Comparison of ENCODE assay signal across 1 cellular context in the genomic region with DNA sequence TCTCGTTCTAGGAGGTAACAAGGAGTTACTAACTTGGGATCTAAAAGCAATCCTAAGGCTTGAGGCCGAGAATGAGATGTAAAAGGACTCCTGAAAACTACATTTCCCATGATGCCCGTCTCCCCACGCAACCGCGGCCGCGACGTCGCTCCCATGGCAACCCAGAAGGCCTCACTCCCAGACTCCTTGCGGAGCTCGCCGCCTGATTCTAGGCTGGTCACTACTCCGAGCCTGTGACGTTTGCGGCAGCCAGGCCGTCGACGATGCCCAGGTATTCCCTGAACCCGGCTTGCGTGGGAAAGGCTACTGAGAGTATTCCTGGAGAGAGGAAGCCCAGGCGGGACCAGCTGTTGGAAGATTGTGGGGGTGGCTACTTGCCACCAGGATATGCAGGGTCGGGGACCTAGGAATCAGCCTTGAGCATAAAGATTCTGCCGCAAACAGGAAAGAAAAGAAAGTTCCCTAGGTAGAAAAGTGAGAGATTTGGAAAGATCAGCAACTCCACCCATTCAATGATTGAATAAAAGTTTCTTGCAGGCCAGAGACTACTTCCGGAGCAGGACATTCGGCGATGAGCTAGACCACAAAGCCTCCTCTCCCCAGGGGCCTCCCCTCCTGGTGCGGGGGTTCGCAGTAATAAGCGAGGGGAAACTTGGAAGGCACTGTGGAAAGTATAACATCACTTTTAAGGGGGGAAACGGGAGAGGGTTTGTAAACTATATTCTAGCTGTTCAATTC.
TF ChIP-seq lines count a peak whose summit lies in the region.

A gene (plus strand): TSS at position 164 of the 738 bp plus-strand sequence. CDS start 100 bp downstream, at position 264.

TF ChIP-seq in HepG2, 621 proteins besides CTCF, POLR2A, EP300 and RAD21 (continued from another document and continues in another):
- TF ChIP-seq, protein P1, sequence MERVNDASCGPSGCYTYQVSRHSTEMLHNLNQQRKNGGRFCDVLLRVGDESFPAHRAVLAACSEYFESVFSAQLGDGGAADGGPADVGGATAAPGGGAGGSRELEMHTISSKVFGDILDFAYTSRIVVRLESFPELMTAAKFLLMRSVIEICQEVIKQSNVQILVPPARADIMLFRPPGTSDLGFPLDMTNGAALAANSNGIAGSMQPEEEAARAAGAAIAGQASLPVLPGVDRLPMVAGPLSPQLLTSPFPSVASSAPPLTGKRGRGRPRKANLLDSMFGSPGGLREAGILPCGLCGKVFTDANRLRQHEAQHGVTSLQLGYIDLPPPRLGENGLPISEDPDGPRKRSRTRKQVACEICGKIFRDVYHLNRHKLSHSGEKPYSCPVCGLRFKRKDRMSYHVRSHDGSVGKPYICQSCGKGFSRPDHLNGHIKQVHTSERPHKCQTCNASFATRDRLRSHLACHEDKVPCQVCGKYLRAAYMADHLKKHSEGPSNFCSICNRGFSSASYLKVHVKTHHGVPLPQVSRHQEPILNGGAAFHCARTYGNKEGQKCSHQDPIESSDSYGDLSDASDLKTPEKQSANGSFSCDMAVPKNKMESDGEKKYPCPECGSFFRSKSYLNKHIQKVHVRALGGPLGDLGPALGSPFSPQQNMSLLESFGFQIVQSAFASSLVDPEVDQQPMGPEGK (CRISPR knock-in tag; IDR thresholded peaks at IDR 0.05) = no peak
- TF ChIP-seq, protein P2, sequence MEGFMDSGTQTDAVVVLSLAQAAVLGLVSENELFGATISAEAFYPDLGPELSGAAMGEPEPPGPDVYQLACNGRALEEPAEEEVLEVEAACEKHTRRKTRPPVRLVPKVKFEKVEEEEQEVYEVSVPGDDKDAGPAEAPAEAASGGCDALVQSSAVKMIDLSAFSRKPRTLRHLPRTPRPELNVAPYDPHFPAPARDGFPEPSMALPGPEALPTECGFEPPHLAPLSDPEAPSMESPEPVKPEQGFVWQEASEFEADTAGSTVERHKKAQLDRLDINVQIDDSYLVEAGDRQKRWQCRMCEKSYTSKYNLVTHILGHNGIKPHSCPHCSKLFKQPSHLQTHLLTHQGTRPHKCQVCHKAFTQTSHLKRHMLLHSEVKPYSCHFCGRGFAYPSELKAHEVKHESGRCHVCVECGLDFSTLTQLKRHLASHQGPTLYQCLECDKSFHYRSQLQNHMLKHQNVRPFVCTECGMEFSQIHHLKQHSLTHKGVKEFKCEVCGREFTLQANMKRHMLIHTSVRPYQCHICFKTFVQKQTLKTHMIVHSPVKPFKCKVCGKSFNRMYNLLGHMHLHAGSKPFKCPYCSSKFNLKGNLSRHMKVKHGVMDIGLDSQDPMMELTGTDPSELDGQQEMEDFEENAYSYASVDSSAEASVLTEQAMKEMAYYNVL (CRISPR knock-in tag; IDR thresholded peaks at IDR 0.05; ENCODE audit: borderline replicate concordance) = no peak
- TF ChIP-seq CHD4 (IDR thresholded peaks at IDR 0.05; ENCODE audit: borderline replicate concordance, low read length) = no peak
- TF ChIP-seq, protein P3, sequence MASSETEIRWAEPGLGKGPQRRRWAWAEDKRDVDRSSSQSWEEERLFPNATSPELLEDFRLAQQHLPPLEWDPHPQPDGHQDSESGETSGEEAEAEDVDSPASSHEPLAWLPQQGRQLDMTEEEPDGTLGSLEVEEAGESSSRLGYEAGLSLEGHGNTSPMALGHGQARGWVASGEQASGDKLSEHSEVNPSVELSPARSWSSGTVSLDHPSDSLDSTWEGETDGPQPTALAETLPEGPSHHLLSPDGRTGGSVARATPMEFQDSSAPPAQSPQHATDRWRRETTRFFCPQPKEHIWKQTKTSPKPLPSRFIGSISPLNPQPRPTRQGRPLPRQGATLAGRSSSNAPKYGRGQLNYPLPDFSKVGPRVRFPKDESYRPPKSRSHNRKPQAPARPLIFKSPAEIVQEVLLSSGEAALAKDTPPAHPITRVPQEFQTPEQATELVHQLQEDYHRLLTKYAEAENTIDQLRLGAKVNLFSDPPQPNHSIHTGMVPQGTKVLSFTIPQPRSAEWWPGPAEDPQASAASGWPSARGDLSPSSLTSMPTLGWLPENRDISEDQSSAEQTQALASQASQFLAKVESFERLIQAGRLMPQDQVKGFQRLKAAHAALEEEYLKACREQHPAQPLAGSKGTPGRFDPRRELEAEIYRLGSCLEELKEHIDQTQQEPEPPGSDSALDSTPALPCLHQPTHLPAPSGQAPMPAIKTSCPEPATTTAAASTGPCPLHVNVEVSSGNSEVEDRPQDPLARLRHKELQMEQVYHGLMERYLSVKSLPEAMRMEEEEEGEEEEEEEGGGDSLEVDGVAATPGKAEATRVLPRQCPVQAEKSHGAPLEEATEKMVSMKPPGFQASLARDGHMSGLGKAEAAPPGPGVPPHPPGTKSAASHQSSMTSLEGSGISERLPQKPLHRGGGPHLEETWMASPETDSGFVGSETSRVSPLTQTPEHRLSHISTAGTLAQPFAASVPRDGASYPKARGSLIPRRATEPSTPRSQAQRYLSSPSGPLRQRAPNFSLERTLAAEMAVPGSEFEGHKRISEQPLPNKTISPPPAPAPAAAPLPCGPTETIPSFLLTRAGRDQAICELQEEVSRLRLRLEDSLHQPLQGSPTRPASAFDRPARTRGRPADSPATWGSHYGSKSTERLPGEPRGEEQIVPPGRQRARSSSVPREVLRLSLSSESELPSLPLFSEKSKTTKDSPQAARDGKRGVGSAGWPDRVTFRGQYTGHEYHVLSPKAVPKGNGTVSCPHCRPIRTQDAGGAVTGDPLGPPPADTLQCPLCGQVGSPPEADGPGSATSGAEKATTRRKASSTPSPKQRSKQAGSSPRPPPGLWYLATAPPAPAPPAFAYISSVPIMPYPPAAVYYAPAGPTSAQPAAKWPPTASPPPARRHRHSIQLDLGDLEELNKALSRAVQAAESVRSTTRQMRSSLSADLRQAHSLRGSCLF (CRISPR knock-in tag; IDR thresholded peaks at IDR 0.05; ENCODE audit: borderline replicate concordance) = no peak
- peak; percentile 98 for TF ChIP-seq ZNF839 (CRISPR knock-in tag; IDR thresholded peaks at IDR 0.05; ENCODE audit: borderline replicate concordance)
- TF ChIP-seq MTA1 (CRISPR knock-in tag; IDR thresholded peaks at IDR 0.05; ENCODE audit: borderline replicate concordance) = peak; percentile 81; the same call in 1 of the 2 replicates
- no peak for TF ChIP-seq ZNF24 (IDR thresholded peaks at IDR 0.05)
- TF ChIP-seq, protein P4, sequence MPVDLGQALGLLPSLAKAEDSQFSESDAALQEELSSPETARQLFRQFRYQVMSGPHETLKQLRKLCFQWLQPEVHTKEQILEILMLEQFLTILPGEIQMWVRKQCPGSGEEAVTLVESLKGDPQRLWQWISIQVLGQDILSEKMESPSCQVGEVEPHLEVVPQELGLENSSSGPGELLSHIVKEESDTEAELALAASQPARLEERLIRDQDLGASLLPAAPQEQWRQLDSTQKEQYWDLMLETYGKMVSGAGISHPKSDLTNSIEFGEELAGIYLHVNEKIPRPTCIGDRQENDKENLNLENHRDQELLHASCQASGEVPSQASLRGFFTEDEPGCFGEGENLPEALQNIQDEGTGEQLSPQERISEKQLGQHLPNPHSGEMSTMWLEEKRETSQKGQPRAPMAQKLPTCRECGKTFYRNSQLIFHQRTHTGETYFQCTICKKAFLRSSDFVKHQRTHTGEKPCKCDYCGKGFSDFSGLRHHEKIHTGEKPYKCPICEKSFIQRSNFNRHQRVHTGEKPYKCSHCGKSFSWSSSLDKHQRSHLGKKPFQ (CRISPR knock-in tag; IDR thresholded peaks at IDR 0.05; ENCODE audit: insufficient replicate concordance) = no peak
- no peak for TF ChIP-seq ZFYVE20 (CRISPR knock-in tag; IDR thresholded peaks at IDR 0.05; ENCODE audit: borderline replicate concordance, low read depth)
- no peak for TF ChIP-seq TCF7 (IDR thresholded peaks at IDR 0.05; ENCODE audit: low read depth)
- TF ChIP-seq IKZF1 (IDR thresholded peaks at IDR 0.05) = no peak
- peak; percentile 97 for TF ChIP-seq RFX1 (IDR thresholded peaks at IDR 0.05)
- no peak for TF ChIP-seq SRSF4 (IDR thresholded peaks at IDR 0.05; ENCODE audit: low read depth, low read length, poor library complexity, severe bottlenecking)
- TF ChIP-seq ZNF251 (CRISPR knock-in tag; IDR thresholded peaks at IDR 0.05) = no peak
- TF ChIP-seq TRIM24 (CRISPR knock-in tag; IDR thresholded peaks at IDR 0.05) = no peak
- TF ChIP-seq HOXA5 (CRISPR knock-in tag; IDR thresholded peaks at IDR 0.05) = no peak
- TF ChIP-seq NFYB (CRISPR knock-in tag; IDR thresholded peaks at IDR 0.05) = peak; percentile 36; the same call in 1 of the 2 replicates
- 0 out of 2 replicates have a peak, but pooled peaks have one; percentile 29 for TF ChIP-seq SRF (IDR thresholded peaks at IDR 0.05; ENCODE audit: low read depth, low read length)
- TF ChIP-seq ZNF296 (CRISPR knock-in tag; conservative IDR thresholded peaks at IDR 0.05) = no peak
- no peak for TF ChIP-seq ZNF776 (CRISPR knock-in tag; IDR thresholded peaks at IDR 0.05)
- no peak; the same call in 1 of the 2 replicates for TF ChIP-seq ZNF12 (CRISPR knock-in tag; IDR thresholded peaks at IDR 0.05)
- TF ChIP-seq, protein P5, sequence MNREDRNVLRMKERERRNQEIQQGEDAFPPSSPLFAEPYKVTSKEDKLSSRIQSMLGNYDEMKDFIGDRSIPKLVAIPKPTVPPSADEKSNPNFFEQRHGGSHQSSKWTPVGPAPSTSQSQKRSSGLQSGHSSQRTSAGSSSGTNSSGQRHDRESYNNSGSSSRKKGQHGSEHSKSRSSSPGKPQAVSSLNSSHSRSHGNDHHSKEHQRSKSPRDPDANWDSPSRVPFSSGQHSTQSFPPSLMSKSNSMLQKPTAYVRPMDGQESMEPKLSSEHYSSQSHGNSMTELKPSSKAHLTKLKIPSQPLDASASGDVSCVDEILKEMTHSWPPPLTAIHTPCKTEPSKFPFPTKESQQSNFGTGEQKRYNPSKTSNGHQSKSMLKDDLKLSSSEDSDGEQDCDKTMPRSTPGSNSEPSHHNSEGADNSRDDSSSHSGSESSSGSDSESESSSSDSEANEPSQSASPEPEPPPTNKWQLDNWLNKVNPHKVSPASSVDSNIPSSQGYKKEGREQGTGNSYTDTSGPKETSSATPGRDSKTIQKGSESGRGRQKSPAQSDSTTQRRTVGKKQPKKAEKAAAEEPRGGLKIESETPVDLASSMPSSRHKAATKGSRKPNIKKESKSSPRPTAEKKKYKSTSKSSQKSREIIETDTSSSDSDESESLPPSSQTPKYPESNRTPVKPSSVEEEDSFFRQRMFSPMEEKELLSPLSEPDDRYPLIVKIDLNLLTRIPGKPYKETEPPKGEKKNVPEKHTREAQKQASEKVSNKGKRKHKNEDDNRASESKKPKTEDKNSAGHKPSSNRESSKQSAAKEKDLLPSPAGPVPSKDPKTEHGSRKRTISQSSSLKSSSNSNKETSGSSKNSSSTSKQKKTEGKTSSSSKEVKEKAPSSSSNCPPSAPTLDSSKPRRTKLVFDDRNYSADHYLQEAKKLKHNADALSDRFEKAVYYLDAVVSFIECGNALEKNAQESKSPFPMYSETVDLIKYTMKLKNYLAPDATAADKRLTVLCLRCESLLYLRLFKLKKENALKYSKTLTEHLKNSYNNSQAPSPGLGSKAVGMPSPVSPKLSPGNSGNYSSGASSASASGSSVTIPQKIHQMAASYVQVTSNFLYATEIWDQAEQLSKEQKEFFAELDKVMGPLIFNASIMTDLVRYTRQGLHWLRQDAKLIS (CRISPR knock-in tag; IDR thresholded peaks at IDR 0.05) = no peak
- TF ChIP-seq SOX13 (IDR thresholded peaks at IDR 0.05) = no peak
- peak in 1 of 2 experiments; percentile 15; a peak in 1 of 4 replicates for TF ChIP-seq SOX13 (CRISPR knock-in tag; conservative IDR thresholded peaks at IDR 0.05 in 1 of 2, IDR thresholded peaks at IDR 0.05 in 1 of 2)
- TF ChIP-seq KDM5B (CRISPR knock-in tag; IDR thresholded peaks at IDR 0.05; ENCODE audit: borderline replicate concordance) = peak; percentile 54; the same call in 1 of the 2 replicates
- no peak; the same call in none of the 2 replicates for TF ChIP-seq FOXC1 (CRISPR knock-in tag; IDR thresholded peaks at IDR 0.05; ENCODE audit: borderline replicate concordance)
- TF ChIP-seq, protein P6, sequence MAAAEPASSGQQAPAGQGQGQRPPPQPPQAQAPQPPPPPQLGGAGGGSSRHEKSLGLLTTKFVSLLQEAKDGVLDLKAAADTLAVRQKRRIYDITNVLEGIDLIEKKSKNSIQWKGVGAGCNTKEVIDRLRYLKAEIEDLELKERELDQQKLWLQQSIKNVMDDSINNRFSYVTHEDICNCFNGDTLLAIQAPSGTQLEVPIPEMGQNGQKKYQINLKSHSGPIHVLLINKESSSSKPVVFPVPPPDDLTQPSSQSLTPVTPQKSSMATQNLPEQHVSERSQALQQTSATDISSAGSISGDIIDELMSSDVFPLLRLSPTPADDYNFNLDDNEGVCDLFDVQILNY (CRISPR knock-in tag; conservative IDR thresholded peaks at IDR 0.05) = 0 out of 2 replicates have a peak, but pooled peaks have one; percentile 31
- no peak for TF ChIP-seq PAF1 (CRISPR knock-in tag; IDR thresholded peaks at IDR 0.05)
- no peak; the same call in 1 of the 2 replicates for TF ChIP-seq HNF4G (IDR thresholded peaks at IDR 0.05; ENCODE audit: borderline replicate concordance, low read depth, low read length)
- TF ChIP-seq HNF4G (CRISPR knock-in tag; IDR thresholded peaks at IDR 0.05; ENCODE audit: borderline replicate concordance, low read depth) = no peak; the same call in 1 of the 2 replicates
- no peak for TF ChIP-seq ZNF552 (CRISPR knock-in tag; IDR thresholded peaks at IDR 0.05; ENCODE audit: borderline replicate concordance)
- TF ChIP-seq, protein P7, sequence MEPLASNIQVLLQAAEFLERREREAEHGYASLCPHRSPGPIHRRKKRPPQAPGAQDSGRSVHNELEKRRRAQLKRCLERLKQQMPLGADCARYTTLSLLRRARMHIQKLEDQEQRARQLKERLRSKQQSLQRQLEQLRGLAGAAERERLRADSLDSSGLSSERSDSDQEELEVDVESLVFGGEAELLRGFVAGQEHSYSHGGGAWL (CRISPR knock-in tag; IDR thresholded peaks at IDR 0.05) = peak; percentile 85
- peak; percentile 23; the same call in 1 of the 2 replicates for TF ChIP-seq RXRB (CRISPR knock-in tag; IDR thresholded peaks at IDR 0.05; ENCODE audit: borderline replicate concordance)
- no peak for TF ChIP-seq IRX3 (CRISPR knock-in tag; IDR thresholded peaks at IDR 0.05; ENCODE audit: borderline replicate concordance, low read depth)
- no peak; the same call in 1 of the 2 replicates for TF ChIP-seq MIER2 (CRISPR knock-in tag; IDR thresholded peaks at IDR 0.05)
- TF ChIP-seq NFIC (IDR thresholded peaks at IDR 0.05; ENCODE audit: low read length) = no peak
- TF ChIP-seq CC2D1A (CRISPR knock-in tag; IDR thresholded peaks at IDR 0.05) = peak; percentile 92; the same call in 1 of the 2 replicates
- peak; percentile 31 for TF ChIP-seq TEAD3 (CRISPR knock-in tag; optimal IDR thresholded peaks at IDR 0.05; ENCODE audit: borderline replicate concordance)
